21 cellular contexts compared by ENCODE assay signal in the genomic region with DNA sequence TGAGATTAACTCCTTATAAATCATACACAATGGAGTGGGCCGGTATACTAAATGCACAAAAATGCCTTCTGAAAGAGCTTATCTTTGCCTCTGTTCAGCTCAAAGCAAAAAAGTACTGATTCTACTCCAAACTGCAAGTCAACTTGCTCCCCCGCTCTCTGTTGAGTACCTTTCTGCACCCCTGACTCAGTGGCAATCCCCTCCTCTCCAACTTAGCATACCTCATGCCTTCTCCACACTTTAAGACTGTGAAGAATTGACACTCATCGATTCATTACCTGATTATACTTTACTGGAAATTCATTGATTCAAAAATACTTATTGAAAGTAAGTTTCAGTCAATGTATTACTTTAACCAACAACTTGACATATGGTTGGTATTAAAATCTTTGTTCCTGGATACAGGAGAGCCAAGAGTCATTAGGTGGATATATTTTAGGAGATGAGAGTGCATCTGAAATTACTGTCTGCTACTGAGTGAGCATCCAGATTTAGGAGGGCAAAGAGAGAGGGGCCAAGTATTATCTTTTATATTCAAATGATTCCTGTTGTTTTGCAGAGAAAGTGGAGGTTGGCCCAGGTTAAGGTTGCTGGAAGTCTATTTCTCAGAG.
DNase-seq lines count a peak whose midpoint lies in the region; ATAC-seq lines count a peak whose summit lies in the region.
"Had no signal": no experiment of that assay in that cellular context is flagged by ENCODE, and none has a peak within 500 bp of the region (broad histone marks: within the 10 kb centered on the region; RNA-seq: fewer than 3 reads in every experiment).

No MANE protein-coding gene starts in this region.

- peak; percentile 36 to 88 for ATAC-seq in activated naive CD4-positive, alpha-beta T cell treated with anti-CD3 and anti-CD28 coated beads, Interleukin-2, amount 50 U/mL, for 72 hours
- peak; percentile 65 for ATAC-seq in stimulated activated effector memory CD8-positive, alpha-beta T cell treated with anti-CD3 and anti-CD28 coated beads, Interleukin-12 subunit alpha, Interleukin-12 subunit beta, amount 100 ng/mL, for 72 hours
- ATAC-seq: A549 had no signal

- POLR2A ChIA-PET in activated CD4-positive, alpha-beta memory T cell treated with anti-CD3 and anti-CD28 coated beads for 36 hours (lab: Charles Lee) = no interaction called here
- POLR2A ChIA-PET in activated CD4-positive, alpha-beta memory T cell treated with anti-CD3 and anti-CD28 coated beads, Interleukin-2, amount 10 ng/mL, durations not matched to agents 7 days and 5 days (lab: Charles Lee) = no interaction called here

- no peaks in the 10 kb centered on the region for H3K36me3 Mint-ChIP-seq in activated CD4-positive, alpha-beta memory T cell treated with anti-CD3 and anti-CD28 coated beads for 36 hours
- H3K36me3 Mint-ChIP-seq in activated CD4-positive, alpha-beta memory T cell treated with anti-CD3 and anti-CD28 coated beads, Interleukin-2, amount 10 ng/mL, durations not matched to agents 7 days and 5 days (ENCODE audit: low read depth) = no peaks in the 10 kb centered on the region
- H3K36me3 Mint-ChIP-seq in activated naive CD4-positive, alpha-beta T cell treated with anti-CD3 and anti-CD28 coated beads, Interleukin-2, amount 50 U/mL, for 72 hours = no peaks in the 10 kb centered on the region
- peaks cover 3% of the 10 kb centered on the region for H3K36me3 Mint-ChIP-seq in activated T-helper 1 cell treated with anti-CD3 and anti-CD28 coated beads, Interleukin-12 subunit alpha, Interleukin-12 subunit beta, Interleukin-2, Interleukin-4 antibody, amounts not matched to agents 30 ng/mL and 10 ng/mL and 1 ng/mL, durations not matched to agents 14 hours and 24 hours and 36 hours (ENCODE audit: low read depth)
- no peaks in the 10 kb centered on the region for H3K36me3 Mint-ChIP-seq in stimulated activated effector memory CD8-positive, alpha-beta T cell treated with anti-CD3 and anti-CD28 coated beads, Interleukin-12 subunit alpha, Interleukin-12 subunit beta, amount 100 ng/mL, for 72 hours
- H3K36me3 Mint-ChIP-seq: CD14-positive monocyte; CD4-positive, alpha-beta memory T cell had no signal

- intact Hi-C loops in activated CD4-positive, alpha-beta memory T cell treated with anti-CD3 and anti-CD28 coated beads for 36 hours (cut with micrococcal nuclease) = no loop called here
- intact Hi-C loops in activated T-helper 1 cell treated with anti-CD3 and anti-CD28 coated beads, Interleukin-12 subunit alpha, Interleukin-12 subunit beta, Interleukin-2, Interleukin-4 antibody, amounts not matched to agents 30 ng/mL and 10 ng/mL and 1 ng/mL, durations not matched to agents 14 hours and 24 hours and 36 hours (cut with micrococcal nuclease) = loop anchor here (10.0 kb wide), 1 partner anchor 1109 kb away; a partner anchor contains a TSS

- H3K9me3 Mint-ChIP-seq in activated CD4-positive, alpha-beta memory T cell treated with anti-CD3 and anti-CD28 coated beads for 36 hours = no peaks in the 10 kb centered on the region
- H3K9me3 Mint-ChIP-seq in activated CD4-positive, alpha-beta memory T cell treated with anti-CD3 and anti-CD28 coated beads, Interleukin-2, amount 10 ng/mL, durations not matched to agents 7 days and 5 days = peaks cover 2% of the 10 kb centered on the region
- H3K9me3 Mint-ChIP-seq in activated naive CD4-positive, alpha-beta T cell treated with anti-CD3 and anti-CD28 coated beads, Interleukin-2, amount 50 U/mL, for 72 hours = no peaks in the 10 kb centered on the region
- peaks cover 3% of the 10 kb centered on the region for H3K9me3 Mint-ChIP-seq in activated T-helper 1 cell treated with anti-CD3 and anti-CD28 coated beads, Interleukin-12 subunit alpha, Interleukin-12 subunit beta, Interleukin-2, Interleukin-4 antibody, amounts not matched to agents 30 ng/mL and 10 ng/mL and 1 ng/mL, durations not matched to agents 14 hours and 24 hours and 36 hours
- H3K9me3 Mint-ChIP-seq in stimulated activated effector memory CD8-positive, alpha-beta T cell treated with anti-CD3 and anti-CD28 coated beads, Interleukin-12 subunit alpha, Interleukin-12 subunit beta, amount 100 ng/mL, for 72 hours = no peaks in the 10 kb centered on the region
- H3K9me3 Mint-ChIP-seq: CD4-positive, alpha-beta memory T cell; HFFc6 had no signal

- no peak overlapping the region for H3K27ac Mint-ChIP-seq in activated CD4-positive, alpha-beta memory T cell treated with anti-CD3 and anti-CD28 coated beads for 36 hours
- no peak overlapping the region for H3K27ac Mint-ChIP-seq in activated CD4-positive, alpha-beta memory T cell treated with anti-CD3 and anti-CD28 coated beads, Interleukin-2, amount 10 ng/mL, durations not matched to agents 7 days and 5 days
- H3K27ac Mint-ChIP-seq in activated naive CD4-positive, alpha-beta T cell treated with anti-CD3 and anti-CD28 coated beads, Interleukin-2, amount 50 U/mL, for 72 hours = no peak overlapping the region
- peak overlapping the region; percentile 74 for H3K27ac Mint-ChIP-seq in activated T-helper 1 cell treated with anti-CD3 and anti-CD28 coated beads, Interleukin-12 subunit alpha, Interleukin-12 subunit beta, Interleukin-2, Interleukin-4 antibody, amounts not matched to agents 30 ng/mL and 10 ng/mL and 1 ng/mL, durations not matched to agents 14 hours and 24 hours and 36 hours
- H3K27ac Mint-ChIP-seq in stimulated activated effector memory CD8-positive, alpha-beta T cell treated with anti-CD3 and anti-CD28 coated beads, Interleukin-12 subunit alpha, Interleukin-12 subunit beta, amount 100 ng/mL, for 72 hours = no peak overlapping the region
- H3K27ac Mint-ChIP-seq: CD14-positive monocyte; CD4-positive, alpha-beta memory T cell; HFFc6 had no signal

- H3K27me3 Mint-ChIP-seq in activated CD4-positive, alpha-beta memory T cell treated with anti-CD3 and anti-CD28 coated beads for 36 hours = peaks cover 16% of the 10 kb centered on the region
- H3K27me3 Mint-ChIP-seq in activated CD4-positive, alpha-beta memory T cell treated with anti-CD3 and anti-CD28 coated beads, Interleukin-2, amount 10 ng/mL, durations not matched to agents 7 days and 5 days = peaks cover 12% of the 10 kb centered on the region
- peaks cover 14% of the 10 kb centered on the region for H3K27me3 Mint-ChIP-seq in activated T-helper 1 cell treated with anti-CD3 and anti-CD28 coated beads, Interleukin-12 subunit alpha, Interleukin-12 subunit beta, Interleukin-2, Interleukin-4 antibody, amounts not matched to agents 30 ng/mL and 10 ng/mL and 1 ng/mL, durations not matched to agents 14 hours and 24 hours and 36 hours (ENCODE audit: insufficient read depth)

- H3K4me3 Mint-ChIP-seq in activated CD4-positive, alpha-beta memory T cell treated with anti-CD3 and anti-CD28 coated beads for 36 hours = no peak overlapping the region
- no peak overlapping the region for H3K4me3 Mint-ChIP-seq in activated CD4-positive, alpha-beta memory T cell treated with anti-CD3 and anti-CD28 coated beads, Interleukin-2, amount 10 ng/mL, durations not matched to agents 7 days and 5 days
- no peak overlapping the region for H3K4me3 Mint-ChIP-seq in activated T-helper 1 cell treated with anti-CD3 and anti-CD28 coated beads, Interleukin-12 subunit alpha, Interleukin-12 subunit beta, Interleukin-2, Interleukin-4 antibody, amounts not matched to agents 30 ng/mL and 10 ng/mL and 1 ng/mL, durations not matched to agents 14 hours and 24 hours and 36 hours
- H3K4me3 Mint-ChIP-seq in stimulated activated effector memory CD8-positive, alpha-beta T cell treated with anti-CD3 and anti-CD28 coated beads, Interleukin-12 subunit alpha, Interleukin-12 subunit beta, amount 100 ng/mL, for 72 hours = no peak overlapping the region
- H3K4me3 Mint-ChIP-seq: CD14-positive monocyte; CD4-positive, alpha-beta memory T cell; HFFc6 had no signal

- DNase-seq in activated CD4-positive, alpha-beta memory T cell treated with anti-CD3 and anti-CD28 coated beads for 36 hours = peak; percentile 20
- no peak for DNase-seq in activated CD4-positive, alpha-beta memory T cell treated with anti-CD3 and anti-CD28 coated beads, Interleukin-2, amount 10 ng/mL, durations not matched to agents 7 days and 5 days
- no peak for DNase-seq in activated naive CD4-positive, alpha-beta T cell treated with anti-CD3 and anti-CD28 coated beads, Interleukin-2, amount 50 U/mL, for 72 hours (ENCODE audit: low spot score in 2 of 2)
- no peak for DNase-seq in activated naive CD4-positive, alpha-beta T cell treated with anti-CD3 and anti-CD28 coated beads, Interleukin-2, amount 50 U/mL, for 16 hours
- DNase-seq in activated T-helper 1 cell treated with anti-CD3 and anti-CD28 coated beads, Interleukin-12 subunit alpha, Interleukin-12 subunit beta, Interleukin-2, Interleukin-4 antibody, amounts not matched to agents 30 ng/mL and 10 ng/mL and 1 ng/mL, durations not matched to agents 14 hours and 24 hours and 36 hours (ENCODE audit: low spot score) = no peak
- peak in 1 of 2 donors; percentile 47 for DNase-seq in stimulated activated effector memory CD8-positive, alpha-beta T cell treated with anti-CD3 and anti-CD28 coated beads, Interleukin-12 subunit alpha, Interleukin-12 subunit beta, amount 100 ng/mL, for 72 hours (ENCODE audit: low spot score in 2 of 2)
- DNase-seq in NCI-H2227 treated with DMSO at 0.1 percent for 48 hours (lab: John Stamatoyannopoulos, UW) = no peak
- DNase-seq: 8988T; ACHN; AML-193; BE2C; Calu3; CD4-positive, alpha-beta memory T cell; COR-L47; DMS53; DMS79 treated with DMSO at 0.1 percent for 48 hours; GF-D8; GOT3; HFFc6 had no signal

- H3K4me1 Mint-ChIP-seq in activated CD4-positive, alpha-beta memory T cell treated with anti-CD3 and anti-CD28 coated beads for 36 hours (ENCODE audit: low read depth) = peaks cover 10% of the 10 kb centered on the region
- H3K4me1 Mint-ChIP-seq in activated CD4-positive, alpha-beta memory T cell treated with anti-CD3 and anti-CD28 coated beads, Interleukin-2, amount 10 ng/mL, durations not matched to agents 7 days and 5 days = no peaks in the 10 kb centered on the region
- peaks cover 29% of the 10 kb centered on the region for H3K4me1 Mint-ChIP-seq in activated T-helper 1 cell treated with anti-CD3 and anti-CD28 coated beads, Interleukin-12 subunit alpha, Interleukin-12 subunit beta, Interleukin-2, Interleukin-4 antibody, amounts not matched to agents 30 ng/mL and 10 ng/mL and 1 ng/mL, durations not matched to agents 14 hours and 24 hours and 36 hours (ENCODE audit: low read depth)
- peaks cover 22% of the 10 kb centered on the region for H3K4me1 Mint-ChIP-seq in stimulated activated effector memory CD8-positive, alpha-beta T cell treated with anti-CD3 and anti-CD28 coated beads, Interleukin-12 subunit alpha, Interleukin-12 subunit beta, amount 100 ng/mL, for 72 hours
- H3K4me1 Mint-ChIP-seq: CD14-positive monocyte; CD4-positive, alpha-beta memory T cell had no signal

- CTCF ChIA-PET in activated CD4-positive, alpha-beta memory T cell treated with anti-CD3 and anti-CD28 coated beads for 36 hours (lab: Charles Lee) = no interaction called here
- CTCF ChIA-PET in activated CD4-positive, alpha-beta memory T cell treated with anti-CD3 and anti-CD28 coated beads, Interleukin-2, amount 10 ng/mL, durations not matched to agents 7 days and 5 days (lab: Charles Lee) = interaction anchor here (0.5 kb wide), 1 partner anchor 105 kb away, joined by 3 read pairs; no protein-coding TSS in a partner anchor
